Comparison of ENCODE assay signal across 15 cellular contexts in genomic region chr12:109523504-109523903, GRCh38. TPM values are rescaled to one million over a fixed set of nuclear protein-coding genes. Genes with fewer than 3 reads are reported as not detected.
DNase-seq lines count a peak whose midpoint lies in the region; TF ChIP-seq lines count a peak whose summit lies in the region.
"Had no signal": no experiment of that assay in that cellular context is flagged by ENCODE, and none has a peak within 500 bp of the region (broad histone marks: within the 10 kb centered on the region; RNA-seq: fewer than 3 reads in every experiment).

No MANE protein-coding gene starts in this region.

- H3K4me1 ChIP-seq in right atrium auricular region = peaks cover 0 to 40% of the 10 kb centered on the region in 2 donors

- no peak overlapping the region for H3K4me3 ChIP-seq in right atrium auricular region
- H3K4me3 ChIP-seq: GM23248 had no signal

- intact Hi-C loops in cardiac septum (cut with DNase I) = loop anchor here (5.0 kb wide), 2 partner anchors 199 to 354 kb away; no protein-coding TSS in a partner anchor

- H3K27me3 ChIP-seq in right atrium auricular region = no peaks in the 10 kb centered on the region
- H3K27me3 ChIP-seq in layer of hippocampus (ENCODE audit: control insufficient read depth, insufficient read depth, low read length) = no peaks in the 10 kb centered on the region
- H3K27me3 ChIP-seq: BE2C had no signal

- H3K36me3 ChIP-seq in right atrium auricular region = peaks cover 58% of the 10 kb centered on the region

- no peaks in the 10 kb centered on the region for H3K9me3 ChIP-seq in right atrium auricular region
- H3K9me3 ChIP-seq: BE2C, SK-N-SH had no signal

- H3K27ac ChIP-seq in right atrium auricular region (peak overlapping the region; percentile 32 to 74), layer of hippocampus (ENCODE audit: low read depth, low read length) (peak overlapping the region; percentile 8)
- H3K27ac ChIP-seq: 22Rv1, GM23248 had no signal

- DNase-seq in DMS79 treated with DMSO at 0.1 percent for 48 hours (lab: John Stamatoyannopoulos, UW) (peak; percentile 40), DMS79 (lab: John Stamatoyannopoulos, UW) (no peak), right atrium auricular region (ENCODE audit: low spot score) (no peak), cardiac septum (ENCODE audit: low spot score) (no peak), NOMO-1 treated with dmso at 0.1 percent for 144 hours (lab: John Stamatoyannopoulos, UW; ENCODE audit: unreplicated experiment) (no peak), HCEC 1CT (no peak), NCI-H774 (lab: John Stamatoyannopoulos, UW) (no peak)
- DNase-seq: CD8-positive, alpha-beta memory T cell; GM23248; NCI-H187; NCI-H510A treated with DMSO at 0.1 percent for 48 hours had no signal

- TF ChIP-seq CTCF in right atrium auricular region (IDR thresholded peaks at IDR 0.05) = no peak

RNA-seq across cellular contexts. Expression of gene UBE3B, which starts 46.1 kb away (rescaled TPM):
- total RNA-seq in right atrium auricular region (10 to 100 TPM; 41.7 to 71.8 TPM), cardiac septum (47.1 TPM)

RNA-seq across cellular contexts. Expression of gene KCTD10, which starts 46.4 kb away (rescaled TPM):
- total RNA-seq in right atrium auricular region = 10 to 100 TPM; 34.4 to 55.9 TPM
- 42.3 TPM for total RNA-seq in cardiac septum

RNA-seq across cellular contexts. Expression of gene MMAB, which starts 49.8 kb away (rescaled TPM):
- total RNA-seq in right atrium auricular region (10 to 100 TPM; 30.3 to 53.1 TPM), cardiac septum (41.3 TPM)

RNA-seq across cellular contexts. Expression of gene MVK, which starts 50.1 kb away (rescaled TPM):
- total RNA-seq in right atrium auricular region = 1 to 10 TPM; 5.5 to 7.5 TPM
- 12.4 TPM for total RNA-seq in cardiac septum
